10 cellular contexts compared by ENCODE assay signal in the genomic region with DNA sequence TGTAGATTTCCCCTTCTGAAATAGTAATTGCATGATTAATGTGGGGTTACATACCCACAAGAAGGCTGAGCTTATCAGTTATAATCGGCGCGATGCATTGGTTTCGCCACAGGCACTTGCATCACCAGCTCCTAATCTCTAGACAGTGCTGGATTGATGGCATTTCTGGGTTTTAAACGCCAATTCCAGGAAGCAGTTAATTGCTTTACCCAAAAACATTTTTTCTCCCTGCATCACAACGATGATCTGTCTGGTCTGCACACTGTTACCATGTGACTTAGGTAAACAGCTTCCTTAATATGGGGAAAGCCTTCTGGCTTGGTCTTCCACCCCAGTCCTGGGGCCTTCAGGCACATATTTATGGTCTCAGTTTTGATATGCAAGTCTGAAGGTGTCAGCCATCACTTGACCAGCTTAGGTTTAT.
DNase-seq lines count a peak whose midpoint lies in the region; TF ChIP-seq lines count a peak whose summit lies in the region.
"Had no signal": no experiment of that assay in that cellular context is flagged by ENCODE, and none has a peak within 500 bp of the region (broad histone marks: within the 10 kb centered on the region; RNA-seq: fewer than 3 reads in every experiment).

No MANE protein-coding gene starts in this region.

- no TSS peak for BruUV-seq in mammary epithelial cell (replicated peaks; lab: Mats Ljungman, UMichigan)

- DNase-seq in activated CD4-positive, alpha-beta T cell treated with anti-CD3 and anti-CD28 coated beads for 4 hours: peak; percentile 12 to 14
- no peak for DNase-seq in activated CD4-positive, alpha-beta T cell treated with anti-CD3 and anti-CD28 coated beads, Interleukin-2, amount 50 U/mL, for 48 hours
- DNase-seq in RWPE1 (ENCODE audit: low spot score): peak; percentile 46
- DNase-seq in mammary epithelial cell: peak; percentile 79
- DNase-seq in skeletal muscle cell (ENCODE audit: low read depth): peak; percentile 84
- DNase-seq in putamen (ENCODE audit: low spot score): no peak
- no peak for DNase-seq in NCI-H69 (lab: John Stamatoyannopoulos, UW)
- DNase-seq in NCI-H146 (lab: John Stamatoyannopoulos, UW): no peak
- DNase-seq: hippocampal formation, NCI-H524 treated with DMSO at 0.1 percent for 48 hours had no signal

- no peak overlapping the region for H3K4me2 ChIP-seq in mammary epithelial cell (ENCODE audit: insufficient read depth, low read depth, low read length)

- no peaks in the 10 kb centered on the region for H3K36me3 ChIP-seq in mammary epithelial cell (ENCODE audit: insufficient read depth, low read length)

- CTCF ChIA-PET in RWPE1 (lab: Yijun Ruan, JAX): no interaction called here
- CTCF ChIA-PET in mammary epithelial cell (lab: Charles Lee; ENCODE audit: low non-redundant PET): no interaction called here

- dilution Hi-C loops in mammary epithelial cell (cut with HindIII; ENCODE audit: low sequenced_read_pairs): loop anchor here (5.0 kb wide), 1 partner anchor 49 kb away; no protein-coding TSS in a partner anchor

- H3K79me2 ChIP-seq in mammary epithelial cell (ENCODE audit: insufficient read depth, low read length): no peaks in the 10 kb centered on the region

- peaks cover 18% of the 10 kb centered on the region for H3K4me1 ChIP-seq in mammary epithelial cell (ENCODE audit: insufficient read depth, low read length)

- H3K27me3 ChIP-seq in mammary epithelial cell (ENCODE audit: insufficient read depth, low read length): no peaks in the 10 kb centered on the region

- no peak overlapping the region for H3K4me3 ChIP-seq in mammary epithelial cell (replicated peaks in 1 of 3; ENCODE audit: insufficient read depth in 1 of 3, low read depth in 2 of 3, low read length in 3 of 3)
- no peak overlapping the region for H3K4me3 ChIP-seq in skeletal muscle cell (ENCODE audit: low read depth, low read length)

- no peak overlapping the region for H3K9ac ChIP-seq in mammary epithelial cell (ENCODE audit: insufficient read depth, low read length)

- no peaks in the 10 kb centered on the region for H3K9me3 ChIP-seq in mammary epithelial cell (replicated peaks; ENCODE audit: insufficient read depth, low read length)

- 90% methylated on average over 6 of the region's 6 CpGs for WGBS in mammary epithelial cell (ENCODE audit: low coverage, missing lambda C conversion rate)

- POLR2A ChIA-PET in RWPE1 (lab: Yijun Ruan, JAX; ENCODE audit: low non-redundant PET): no interaction called here

- peak overlapping the region; percentile 60 for H3K27ac ChIP-seq in RWPE1
- H3K27ac ChIP-seq in mammary epithelial cell (ENCODE audit: insufficient read depth, low read depth, low read length): no peak overlapping the region

- H2AFZ ChIP-seq in mammary epithelial cell (ENCODE audit: low read depth, low read length): no peak overlapping the region

- H4K20me1 ChIP-seq in mammary epithelial cell (ENCODE audit: insufficient read depth, low read length): no peaks in the 10 kb centered on the region

- in situ Hi-C loops in mammary epithelial cell (cut with MboI; ENCODE audit: low sequenced_read_pairs in 2 of 2): no loop called here

- intact Hi-C loops in mammary epithelial cell (cut with micrococcal nuclease): no loop called here

- TF ChIP-seq CTCF in RWPE1 (conservative IDR thresholded peaks at IDR 0.05; ENCODE audit: low read depth): no peak
- TF ChIP-seq CTCF in mammary epithelial cell (conservative IDR thresholded peaks at IDR 0.05 in 1 of 2, IDR thresholded peaks at IDR 0.05 in 1 of 2; ENCODE audit: extremely low read depth in 1 of 2, insufficient read depth in 1 of 2, low read depth in 1 of 2, low read length in 2 of 2): no peak

Comparison
In these comparisons a context has a peak if more than half of its experiments do, and no peak if none do; other contexts are left out.
1. DNase-seq: peak in activated CD4-positive, alpha-beta T cell treated with anti-CD3 and anti-CD28 coated beads for 4 hours (2 of 2), RWPE1 (single experiment), mammary epithelial cell (single experiment) and skeletal muscle cell (single experiment); none in activated CD4-positive, alpha-beta T cell treated with anti-CD3 and anti-CD28 coated beads, Interleukin-2, amount 50 U/mL, for 48 hours (0 of 2), putamen (single experiment), NCI-H69 (single experiment) and NCI-H146 (single experiment).